ENCODE assay signal across 31 cellular contexts in the genomic region with DNA sequence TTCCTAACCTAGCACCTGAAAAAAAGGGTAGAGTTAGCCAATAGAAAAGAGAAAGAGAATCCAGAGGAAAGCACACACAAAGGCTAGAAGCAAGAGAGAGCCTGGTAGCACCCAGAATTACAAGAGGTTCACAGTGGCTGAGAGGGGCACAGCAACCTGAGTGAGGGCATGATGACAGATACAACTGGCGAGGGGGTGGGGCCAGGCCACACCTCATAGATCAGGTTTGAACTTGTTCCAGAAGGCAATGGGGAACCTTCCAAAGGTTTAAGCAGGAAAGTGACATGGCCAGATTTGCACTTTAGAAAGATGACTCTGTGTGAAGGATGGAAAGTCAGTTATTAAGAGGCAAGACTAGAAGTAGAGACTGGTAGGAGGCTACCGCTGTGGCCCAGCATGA.
"Had no signal": no experiment of that assay in that cellular context is flagged by ENCODE, and none has a peak within 500 bp of the region (broad histone marks: within the 10 kb centered on the region; RNA-seq: fewer than 3 reads in every experiment).

No MANE protein-coding gene starts in this region.

- H3K4me3 ChIP-seq: adrenal gland, body of pancreas, esophagus squamous epithelium, hepatocyte, ovary, right lobe of liver, testis, transverse colon, uterus had no signal

- H3K9me3 Mint-ChIP-seq: activated CD4-positive, alpha-beta memory T cell treated with anti-CD3 and anti-CD28 coated beads for 36 hours; activated CD4-positive, alpha-beta T cell treated with anti-CD3 and anti-CD28 coated beads, Interleukin-2, amount 10 ng/mL, durations not matched to agents 24 days and 14 days; activated naive CD4-positive, alpha-beta T cell treated with anti-CD3 and anti-CD28 coated beads for 36 hours; activated naive CD8-positive, alpha-beta T cell treated with anti-CD3 and anti-CD28 coated beads for 36 hours; activated T-helper 1 cell treated with anti-CD3 and anti-CD28 coated beads, Interleukin-12 subunit alpha, Interleukin-12 subunit beta, Interleukin-2, Interleukin-4 antibody, amounts not matched to agents 30 ng/mL and 10 ng/mL and 1 ng/mL, durations not matched to agents 14 hours and 24 hours and 36 hours; effector memory CD8-positive, alpha-beta T cell; memory B cell; natural killer cell treated with Interleukin-12 subunit alpha and Interleukin-12 subunit beta and Interleukin-15 and Interleukin-18, amount 100 ng/mL, for 72 hours had no signal

- H3K36me3 ChIP-seq: adrenal gland, esophagus squamous epithelium, ovary, right lobe of liver, transverse colon, uterus had no signal

- H3K4me1 Mint-ChIP-seq: activated CD4-positive, alpha-beta T cell treated with anti-CD3 and anti-CD28 coated beads, Interleukin-2, amount 10 ng/mL, durations not matched to agents 24 days and 14 days; activated naive CD8-positive, alpha-beta T cell treated with anti-CD3 and anti-CD28 coated beads for 36 hours; memory B cell had no signal

- H3K27ac Mint-ChIP-seq: activated CD4-positive, alpha-beta memory T cell treated with anti-CD3 and anti-CD28 coated beads for 36 hours; activated CD4-positive, alpha-beta T cell treated with anti-CD3 and anti-CD28 coated beads, Interleukin-2, amount 10 ng/mL, durations not matched to agents 24 days and 14 days; activated naive CD4-positive, alpha-beta T cell treated with anti-CD3 and anti-CD28 coated beads for 36 hours; activated naive CD8-positive, alpha-beta T cell treated with anti-CD3 and anti-CD28 coated beads for 36 hours; activated T-helper 1 cell treated with anti-CD3 and anti-CD28 coated beads, Interleukin-12 subunit alpha, Interleukin-12 subunit beta, Interleukin-2, Interleukin-4 antibody, amounts not matched to agents 30 ng/mL and 10 ng/mL and 1 ng/mL, durations not matched to agents 14 hours and 24 hours and 36 hours; effector memory CD8-positive, alpha-beta T cell; memory B cell; natural killer cell treated with Interleukin-12 subunit alpha and Interleukin-12 subunit beta and Interleukin-15 and Interleukin-18, amount 100 ng/mL, for 72 hours; progenitor cell of endocrine pancreas had no signal

- H3K27ac ChIP-seq: adrenal gland, body of pancreas, esophagus squamous epithelium, hepatocyte, ovary, right lobe of liver, testis, transverse colon, uterus had no signal

- H3K4me3 Mint-ChIP-seq: activated CD4-positive, alpha-beta memory T cell treated with anti-CD3 and anti-CD28 coated beads for 36 hours; activated CD4-positive, alpha-beta T cell treated with anti-CD3 and anti-CD28 coated beads, Interleukin-2, amount 10 ng/mL, durations not matched to agents 24 days and 14 days; activated naive CD4-positive, alpha-beta T cell treated with anti-CD3 and anti-CD28 coated beads for 36 hours; activated naive CD8-positive, alpha-beta T cell treated with anti-CD3 and anti-CD28 coated beads for 36 hours; activated T-helper 1 cell treated with anti-CD3 and anti-CD28 coated beads, Interleukin-12 subunit alpha, Interleukin-12 subunit beta, Interleukin-2, Interleukin-4 antibody, amounts not matched to agents 30 ng/mL and 10 ng/mL and 1 ng/mL, durations not matched to agents 14 hours and 24 hours and 36 hours; effector memory CD8-positive, alpha-beta T cell; memory B cell; natural killer cell treated with Interleukin-12 subunit alpha and Interleukin-12 subunit beta and Interleukin-15 and Interleukin-18, amount 100 ng/mL, for 72 hours had no signal

- H3K4me1 ChIP-seq: adrenal gland, esophagus squamous epithelium, right lobe of liver, testis, transverse colon, uterus had no signal

- FAIRE-seq: endothelial cell of umbilical vein, frontal cortex, keratinocyte had no signal

- ATAC-seq: body of pancreas; effector memory CD8-positive, alpha-beta T cell; right lobe of liver; stimulated activated naive CD8-positive, alpha-beta T cell treated with anti-CD3 and anti-CD28 coated beads, Interleukin-15, Interleukin-2, amounts not matched to agents 100 U/mL and 50 U/mL, for 24 hours had no signal

- H3K36me3 Mint-ChIP-seq: activated CD4-positive, alpha-beta memory T cell treated with anti-CD3 and anti-CD28 coated beads for 36 hours; activated naive CD8-positive, alpha-beta T cell treated with anti-CD3 and anti-CD28 coated beads for 36 hours; memory B cell; natural killer cell treated with Interleukin-12 subunit alpha and Interleukin-12 subunit beta and Interleukin-15 and Interleukin-18, amount 100 ng/mL, for 72 hours had no signal

- H3K27me3 ChIP-seq: adrenal gland, body of pancreas, esophagus squamous epithelium, hepatocyte, ovary, right lobe of liver, testis, transverse colon, uterus had no signal

- H3K9me3 ChIP-seq: adrenal gland, body of pancreas, esophagus squamous epithelium, ovary, right lobe of liver, testis, transverse colon, uterus had no signal

- DNase-seq: activated CD4-positive, alpha-beta memory T cell treated with anti-CD3 and anti-CD28 coated beads for 36 hours; activated CD4-positive, alpha-beta T cell treated with anti-CD3 and anti-CD28 coated beads, Interleukin-2, amount 10 ng/mL, durations not matched to agents 24 days and 14 days; activated CD4-positive, CD25-positive, alpha-beta regulatory T cell treated with anti-CD3 and anti-CD28 coated beads, Interleukin-2, amount 50 U/mL, for 72 hours; activated CD8-positive, alpha-beta memory T cell treated with anti-CD3 and anti-CD28 coated beads, Interleukin-2, amount 50 U/mL, for 4 hours; activated effector memory CD4-positive, alpha-beta T cell treated with anti-CD3 and anti-CD28 coated beads, Interleukin-2, amount 50 U/mL, for 16 hours; activated naive CD4-positive, alpha-beta T cell treated with anti-CD3 and anti-CD28 coated beads for 36 hours; activated naive CD8-positive, alpha-beta T cell treated with anti-CD3 and anti-CD28 coated beads for 36 hours; activated T-cell treated with anti-CD3 and anti-CD28 coated beads, Interleukin-2, amount 50 U/mL, for 1 hour; adrenal gland; aorta; body of pancreas; caudate nucleus; cortex of kidney; effector memory CD8-positive, alpha-beta T cell; esophagus squamous epithelium; ovary; right lobe of liver; stimulated activated CD4-positive, alpha-beta T cell treated with anti-CD3 and anti-CD28 coated beads, Interleukin-2, amount 100 ng/mL, for 48 hours; stimulated activated naive CD8-positive, alpha-beta T cell treated with anti-CD3 and anti-CD28 coated beads, Interleukin-15, Interleukin-2, amounts not matched to agents 100 U/mL and 50 U/mL, for 24 hours; T-helper 2 cell; testis; transverse colon; uterus had no signal
